Comparison of ENCODE assay signal across 8 cellular contexts in the genomic region with DNA sequence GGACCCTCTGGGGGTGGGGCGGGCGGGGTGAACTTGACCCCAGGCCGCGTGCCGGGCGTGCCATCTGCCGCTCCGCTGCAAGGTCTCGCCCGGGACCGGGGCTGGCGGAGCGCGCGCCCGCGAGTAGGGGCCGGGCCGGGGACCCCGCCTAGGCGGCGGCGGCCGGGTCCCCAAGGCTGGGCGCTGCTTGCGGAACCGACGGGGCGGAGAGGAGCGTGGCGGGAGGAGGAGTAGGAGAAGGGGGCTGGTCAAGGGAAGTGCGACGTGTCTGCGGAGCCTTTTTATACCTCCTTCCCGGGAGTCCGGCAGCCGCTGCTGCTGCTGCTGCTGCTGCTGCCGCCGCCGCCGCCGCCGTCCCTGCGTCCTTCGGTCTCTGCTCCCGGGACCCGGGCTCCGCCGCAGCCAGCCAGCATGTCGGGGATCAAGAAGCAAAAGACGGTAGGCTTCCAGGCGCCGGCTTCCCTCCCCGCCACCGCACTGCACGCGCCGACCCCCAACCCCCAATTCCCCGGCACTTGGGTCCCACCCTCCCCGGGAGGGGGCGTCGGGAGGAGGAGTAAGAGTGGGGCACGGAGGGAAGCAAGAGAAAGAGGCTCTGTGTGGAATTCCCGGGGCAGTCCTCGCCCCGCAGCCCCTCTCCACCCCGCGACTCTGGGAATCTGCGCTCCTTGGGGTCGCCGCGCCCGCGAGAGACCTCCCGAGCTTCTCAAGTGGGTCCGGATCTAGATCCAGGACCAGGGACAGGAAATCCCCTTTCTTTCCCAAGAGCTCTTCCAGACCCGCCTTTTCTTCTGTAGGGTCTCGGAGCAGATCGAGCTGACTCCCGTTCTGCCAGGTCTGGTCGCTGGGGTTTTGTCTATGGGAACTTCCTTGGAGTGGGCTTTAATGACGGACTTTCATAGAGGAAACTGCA. TPM values are rescaled to one million over a fixed set of nuclear protein-coding genes. Genes with fewer than 3 reads are reported as not detected.
DNase-seq lines count a peak whose midpoint lies in the region; ATAC-seq and TF ChIP-seq lines count a peak whose summit lies in the region.

Gene PAPSS2, plus strand, starts transcription at position 308 of the 913 bp plus-strand sequence. Its CDS starts 104 bp downstream, at position 412.

- TF ChIP-seq CTCF in foreskin fibroblast (IDR thresholded peaks at IDR 0.05; ENCODE audit: low read depth, low read length) (peak; percentile 15), nephron progenitor cell (IDR thresholded peaks at IDR 0.05) (no peak)

- H3K36me3 Mint-ChIP-seq in activated T-cell treated with anti-CD3 and anti-CD28 coated beads, Interleukin-2, amount 50 U/mL, for 72 hours (ENCODE audit: insufficient read depth in 2 of 2), result no peaks in the 10 kb centered on the region
- H3K36me3 Mint-ChIP-seq in nephron progenitor cell (ENCODE audit: low read depth), result no peaks in the 10 kb centered on the region

- H3K4me1 Mint-ChIP-seq in activated T-cell treated with anti-CD3 and anti-CD28 coated beads, Interleukin-2, amount 50 U/mL, for 72 hours (ENCODE audit: low read depth), result peaks cover 17% of the 10 kb centered on the region
- peaks cover 16% of the 10 kb centered on the region for H3K4me1 Mint-ChIP-seq in nephron progenitor cell

- DNase-seq in NCI-H526 (lab: John Stamatoyannopoulos, UW) (peak; percentile 6 to 62), NCI-H526 treated with DMSO at 0.1 percent for 48 hours (lab: John Stamatoyannopoulos, UW) (no peak), NCI-H2227 (lab: John Stamatoyannopoulos, UW; ENCODE audit: unreplicated experiment) (peak; percentile 60), foreskin fibroblast (peak; percentile 65 to 82), nephron progenitor cell (peak; percentile 72), middle frontal gyrus (ENCODE audit: extremely low spot score, low spot score) (no peak), activated gamma-delta T cell treated with Interleukin-2 at 50 U/mL for 16 hours (no peak)
- DNase-seq in activated T-cell treated with anti-CD3 and anti-CD28 coated beads, Interleukin-2, amount 50 U/mL, for 72 hours, result peak; percentile 36 to 37

- H3K4me3 ChIP-seq in foreskin fibroblast (ENCODE audit: low read depth in 1 of 2, low read length in 2 of 2), result peak within 1 kb of the TSS; percentile 90 to 95

- H3K27me3 Mint-ChIP-seq in activated T-cell treated with anti-CD3 and anti-CD28 coated beads, Interleukin-2, amount 50 U/mL, for 72 hours (ENCODE audit: low read depth), result peaks cover 60% of the 10 kb centered on the region
- peaks cover 59% of the 10 kb centered on the region for H3K27me3 Mint-ChIP-seq in nephron progenitor cell (ENCODE audit: low read depth, poor library complexity)

- peak within 1 kb of the TSS; percentile 86 to 87 for H3K4me3 Mint-ChIP-seq in activated T-cell treated with anti-CD3 and anti-CD28 coated beads, Interleukin-2, amount 50 U/mL, for 72 hours
- peak within 1 kb of the TSS; percentile 90 for H3K4me3 Mint-ChIP-seq in nephron progenitor cell

- no peaks in the 10 kb centered on the region for H3K9me3 Mint-ChIP-seq in activated T-cell treated with anti-CD3 and anti-CD28 coated beads, Interleukin-2, amount 50 U/mL, for 72 hours
- H3K9me3 Mint-ChIP-seq in nephron progenitor cell, result no peaks in the 10 kb centered on the region

- peak; percentile 68 to 76 for ATAC-seq in activated T-cell treated with anti-CD3 and anti-CD28 coated beads, Interleukin-2, amount 50 U/mL, for 72 hours (replicated peaks in 1 of 2)

- H3K27ac Mint-ChIP-seq in activated T-cell treated with anti-CD3 and anti-CD28 coated beads, Interleukin-2, amount 50 U/mL, for 72 hours, result no peak within 1 kb of the TSS
- no peak within 1 kb of the TSS for H3K27ac Mint-ChIP-seq in nephron progenitor cell

RNA-seq across cellular contexts. Expression of gene PAPSS2, which starts in this region (rescaled TPM):
- under 1 TPM; 0.53 to 0.69 TPM for total RNA-seq in activated T-cell treated with anti-CD3 and anti-CD28 coated beads, Interleukin-2, amount 50 U/mL, for 72 hours

Comparison
In these comparisons a context has a peak if more than half of its experiments do, and no peak if none do; other contexts are left out.
1. DNase-seq: peak in NCI-H526 (2 of 2), NCI-H2227 (single experiment), foreskin fibroblast (2 of 2) and nephron progenitor cell (single experiment); none in NCI-H526 treated with DMSO at 0.1 percent for 48 hours (single experiment), middle frontal gyrus (single experiment) and activated gamma-delta T cell treated with Interleukin-2 at 50 U/mL for 16 hours (single experiment).
2. Peak in DNase-seq and ATAC-seq in activated T-cell treated with anti-CD3 and anti-CD28 coated beads, Interleukin-2, amount 50 U/mL, for 72 hours; RNA of the gene not detected or under 1 TPM.